Comparison of ENCODE assay signal across 8 cellular contexts in the genomic region with DNA sequence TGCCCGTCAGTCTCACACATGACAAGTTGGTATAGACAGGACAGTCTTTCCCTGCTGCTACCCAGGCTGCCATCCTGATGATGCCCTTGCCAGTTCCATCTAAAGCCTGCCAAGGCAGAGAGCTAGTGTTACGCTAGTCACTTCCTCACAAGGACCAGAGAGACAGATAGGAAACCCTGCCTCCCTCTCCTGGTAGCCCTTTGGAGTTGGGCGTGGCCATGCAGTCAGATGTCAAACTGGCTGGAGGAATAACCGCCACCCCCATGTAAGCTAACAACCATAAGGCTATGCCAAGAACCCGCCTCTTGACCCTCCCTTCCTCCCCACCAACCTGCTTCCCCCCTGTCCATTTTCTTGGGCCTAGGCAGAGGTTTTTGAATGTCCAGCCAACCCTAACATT. TPM values are rescaled to one million over a fixed set of nuclear protein-coding genes. Genes with fewer than 3 reads are reported as not detected.
A peak's percentile ranks its signal among the peaks of the same experiment; 100 is the strongest.
DNase-seq lines count a peak whose midpoint lies in the region; ATAC-seq, FAIRE-seq and TF ChIP-seq lines count a peak whose summit lies in the region.

No MANE protein-coding gene starts in this region.

- intact Hi-C loops in testis (cut with DNase I; ENCODE audit: low total_unique reads), result no loop called here

- H3K36me3 Mint-ChIP-seq in astrocyte (ENCODE audit: low read depth, unreplicated experiment), result peaks cover 13% of the 10 kb centered on the region
- peaks cover 7% of the 10 kb centered on the region for H3K36me3 Mint-ChIP-seq in memory B cell

- POLR2A ChIA-PET in HEK293 (lab: Yijun Ruan, JAX), result interaction anchor here (1.1 to 1.9 kb wide), 4 partner anchors 9 to 124 kb away, joined by 3 to 12 read pairs (median 4); a partner anchor contains a TSS

- H3K4me2 ChIP-seq in astrocyte (ENCODE audit: low read length), result peak overlapping the region; percentile 98

- FAIRE-seq in astrocyte (lab: Jason Lieb, UNC) (no peak), H54 (lab: Jason Lieb, UNC) (no peak)

- WGBS in testis, 2 donors, result 54 to 67% methylated on average over 4 to 5 of the region's 5 CpGs

- ATAC-seq in memory B cell (ENCODE audit: low read depth), result no peak

- no peaks in the 10 kb centered on the region for H3K9me3 ChIP-seq in HEK293 (ENCODE audit: control insufficient read depth, insufficient read depth, low read depth, low read length)
- H3K9me3 ChIP-seq in astrocyte (ENCODE audit: insufficient read depth, low read depth, low read length), result no peaks in the 10 kb centered on the region
- no peaks in the 10 kb centered on the region for H3K9me3 ChIP-seq in testis

- H3K9ac ChIP-seq in astrocyte (ENCODE audit: low read length), result peak overlapping the region; percentile 94

- CTCF ChIA-PET in HEK293 (lab: Yijun Ruan, JAX), result interaction anchor here (0.8 kb wide), 1 partner anchor 146 kb away, joined by 3 read pairs; no protein-coding TSS in a partner anchor

- H3K27ac ChIP-seq in HEK293 (ENCODE audit: extremely low read depth, low read depth, low read length) (no peak overlapping the region), astrocyte (ENCODE audit: low read depth, low read length) (no peak overlapping the region), testis (no peak overlapping the region)

- H3K36me3 ChIP-seq in HEK293 (ENCODE audit: control insufficient read depth in 2 of 2, insufficient read depth in 1 of 2, low read length in 2 of 2), result peaks cover 0 to 61% of the 10 kb centered on the region in 2 experiments; a peak in 1 of 3 replicates
- peaks cover 8% of the 10 kb centered on the region for H3K36me3 ChIP-seq in astrocyte (ENCODE audit: insufficient read depth, low read length)
- no peaks in the 10 kb centered on the region for H3K36me3 ChIP-seq in testis (ENCODE audit: low read depth, missing control alignments)

- H3K4me3 ChIP-seq in HEK293 (ENCODE audit: low read depth, low read length) (peak overlapping the region; percentile 82), astrocyte (ENCODE audit: insufficient read depth, low read depth, low read length) (peak overlapping the region; percentile 73), testis (no peak overlapping the region)

- H3K27ac Mint-ChIP-seq in astrocyte (ENCODE audit: unreplicated experiment) (no peak overlapping the region), memory B cell (no peak overlapping the region)

- H4K20me1 ChIP-seq in astrocyte (ENCODE audit: insufficient read depth, low read length), result peaks cover 68% of the 10 kb centered on the region

- no peak overlapping the region for H2AFZ ChIP-seq in astrocyte (ENCODE audit: low read depth, low read length)

- TF ChIP-seq CTCF in HEK293 (tag by site-specific recombination; IDR thresholded peaks at IDR 0.05) (no peak), astrocyte (IDR thresholded peaks at IDR 0.05; ENCODE audit: insufficient read depth, low read depth, low read length) (no peak), testis (IDR thresholded peaks at IDR 0.05) (no peak)

- H3K4me1 Mint-ChIP-seq in astrocyte (ENCODE audit: low read depth, unreplicated experiment) (peaks cover 23% of the 10 kb centered on the region), memory B cell (peaks cover 26% of the 10 kb centered on the region)

- peaks cover 71% of the 10 kb centered on the region for H3K79me2 ChIP-seq in astrocyte (ENCODE audit: insufficient read depth, low read length)

- no peak for TF ChIP-seq POLR2A in testis (IDR thresholded peaks at IDR 0.05)
- TF ChIP-seq POLR2A in H54 (IDR thresholded peaks at IDR 0.05; ENCODE audit: low read depth, low read length), result no peak

- H3K4me1 ChIP-seq in HEK293 (ENCODE audit: control insufficient read depth, insufficient read depth, low read length) (no peaks in the 10 kb centered on the region), astrocyte (ENCODE audit: insufficient read depth, low read length) (peaks cover 38% of the 10 kb centered on the region), testis (peaks cover 39% of the 10 kb centered on the region)

- H3K27me3 Mint-ChIP-seq in astrocyte (ENCODE audit: low read depth, unreplicated experiment), result no peaks in the 10 kb centered on the region
- H3K27me3 Mint-ChIP-seq in memory B cell, result no peaks in the 10 kb centered on the region

- no peaks in the 10 kb centered on the region for H3K9me3 Mint-ChIP-seq in astrocyte (ENCODE audit: unreplicated experiment)
- no peaks in the 10 kb centered on the region for H3K9me3 Mint-ChIP-seq in memory B cell

- peak; percentile 36 for DNase-seq in A172 (ENCODE audit: low spot score)
- DNase-seq in astrocyte (ENCODE audit: low read depth), result no peak
- no peak for DNase-seq in memory B cell (ENCODE audit: low spot score in 2 of 2)
- DNase-seq in testis, result no peak
- no peak for DNase-seq in H54 (ENCODE audit: insufficient read length, low spot score)
- DNase-seq in H4 (ENCODE audit: low spot score), result no peak
- DNase-seq in stimulated activated CD4-positive, alpha-beta T cell treated with anti-CD3 and anti-CD28 coated beads, Interleukin-4, amount 100 ng/mL, for 24 hours, result no peak

- H3K27me3 ChIP-seq in astrocyte (ENCODE audit: insufficient read depth, low read length) (no peaks in the 10 kb centered on the region), testis (no peaks in the 10 kb centered on the region)

- peak overlapping the region; percentile 90 for H3K4me3 Mint-ChIP-seq in astrocyte (ENCODE audit: unreplicated experiment)
- peak overlapping the region; percentile 90 for H3K4me3 Mint-ChIP-seq in memory B cell

TF ChIP-seq in HEK293, 187 proteins besides CTCF, POLR2A, EP300 and RAD21 (continues in another document):
- TF ChIP-seq, protein P1, sequence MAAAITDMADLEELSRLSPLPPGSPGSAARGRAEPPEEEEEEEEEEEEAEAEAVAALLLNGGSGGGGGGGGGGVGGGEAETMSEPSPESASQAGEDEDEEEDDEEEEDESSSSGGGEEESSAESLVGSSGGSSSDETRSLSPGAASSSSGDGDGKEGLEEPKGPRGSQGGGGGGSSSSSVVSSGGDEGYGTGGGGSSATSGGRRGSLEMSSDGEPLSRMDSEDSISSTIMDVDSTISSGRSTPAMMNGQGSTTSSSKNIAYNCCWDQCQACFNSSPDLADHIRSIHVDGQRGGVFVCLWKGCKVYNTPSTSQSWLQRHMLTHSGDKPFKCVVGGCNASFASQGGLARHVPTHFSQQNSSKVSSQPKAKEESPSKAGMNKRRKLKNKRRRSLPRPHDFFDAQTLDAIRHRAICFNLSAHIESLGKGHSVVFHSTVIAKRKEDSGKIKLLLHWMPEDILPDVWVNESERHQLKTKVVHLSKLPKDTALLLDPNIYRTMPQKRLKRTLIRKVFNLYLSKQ (tag by site-specific recombination; IDR thresholded peaks at IDR 0.05; ENCODE audit: borderline replicate concordance), result no peak
- TF ChIP-seq ZNF174 (tag by site-specific recombination; IDR thresholded peaks at IDR 0.05), result no peak
- TF ChIP-seq KLF9 (tag by site-specific recombination; IDR thresholded peaks at IDR 0.05; ENCODE audit: low read depth), result peak; percentile 43; the same call in 1 of the 2 replicates
- no peak for TF ChIP-seq PRDM1 (tag by site-specific recombination; IDR thresholded peaks at IDR 0.05)
- no peak for TF ChIP-seq ZNF16 (tag by site-specific recombination; IDR thresholded peaks at IDR 0.05; ENCODE audit: low read depth)
- TF ChIP-seq, protein P2, sequence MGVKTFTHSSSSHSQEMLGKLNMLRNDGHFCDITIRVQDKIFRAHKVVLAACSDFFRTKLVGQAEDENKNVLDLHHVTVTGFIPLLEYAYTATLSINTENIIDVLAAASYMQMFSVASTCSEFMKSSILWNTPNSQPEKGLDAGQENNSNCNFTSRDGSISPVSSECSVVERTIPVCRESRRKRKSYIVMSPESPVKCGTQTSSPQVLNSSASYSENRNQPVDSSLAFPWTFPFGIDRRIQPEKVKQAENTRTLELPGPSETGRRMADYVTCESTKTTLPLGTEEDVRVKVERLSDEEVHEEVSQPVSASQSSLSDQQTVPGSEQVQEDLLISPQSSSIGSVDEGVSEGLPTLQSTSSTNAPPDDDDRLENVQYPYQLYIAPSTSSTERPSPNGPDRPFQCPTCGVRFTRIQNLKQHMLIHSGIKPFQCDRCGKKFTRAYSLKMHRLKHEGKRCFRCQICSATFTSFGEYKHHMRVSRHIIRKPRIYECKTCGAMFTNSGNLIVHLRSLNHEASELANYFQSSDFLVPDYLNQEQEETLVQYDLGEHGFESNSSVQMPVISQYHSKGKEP (tag by site-specific recombination; IDR thresholded peaks at IDR 0.05), result no peak

RNA-seq across cellular contexts. Expression of a gene that starts 2.8 kb away (rescaled TPM):
- total RNA-seq in A172 (2014; rRNA removed; shearing (Covaris generic)), result 57.3 and 58.9 TPM in 2 replicates
- 48.7 and 49.8 TPM in 2 replicates for total RNA-seq in astrocyte
- 10 to 100 TPM; 63.2 to 72.4 TPM for total RNA-seq in testis
- polyA plus RNA-seq in testis (ENCODE audit: insufficient read depth, low read depth, low replicate concordance), result 37.6 TPM
- 21.3 and 22.1 TPM in 2 replicates for total RNA-seq in H4 (2014; rRNA removed; shearing (Covaris generic))

RNA-seq across cellular contexts. Expression of a gene that starts 5.9 kb away (rescaled TPM):
- 46.9 and 53.7 TPM in 2 replicates for total RNA-seq in A172 (2014; rRNA removed; shearing (Covaris generic))
- total RNA-seq in astrocyte (18.9 and 19.4 TPM in 2 replicates), testis (10 to 100 TPM; 18.9 to 21.1 TPM)
- polyA plus RNA-seq in testis (ENCODE audit: insufficient read depth, low read depth, low replicate concordance), result 16.0 TPM
- 24.2 and 47.5 TPM in 2 replicates for total RNA-seq in H4 (2014; rRNA removed; shearing (Covaris generic))

RNA-seq across cellular contexts. Expression of a gene that starts 6.0 kb away (rescaled TPM):
- total RNA-seq in A172 (2014; rRNA removed; shearing (Covaris generic)), result 23.1 and 24.8 TPM in 2 replicates
- total RNA-seq in astrocyte, result 15.7 and 20.3 TPM in 2 replicates
- total RNA-seq in testis, result 10 to 100 TPM; 26.9 to 29.2 TPM
- polyA plus RNA-seq in testis (ENCODE audit: insufficient read depth, low read depth, low replicate concordance), result 28.0 TPM
- 18.2 and 27.8 TPM in 2 replicates for total RNA-seq in H4 (2014; rRNA removed; shearing (Covaris generic))

RNA-seq across cellular contexts. Expression of a gene that starts 11.0 kb away (rescaled TPM):
- 0.09 and 0.62 TPM in 2 replicates for total RNA-seq in A172 (2014; rRNA removed; shearing (Covaris generic))
- total RNA-seq in astrocyte (0.39 and 0.55 TPM in 2 replicates), testis (100 to 1,000 TPM; 241 to 335 TPM)
- polyA plus RNA-seq in testis (ENCODE audit: insufficient read depth, low read depth, low replicate concordance), result 763 TPM
- 0.08 TPM in 1 of 2 replicates, not detected in the other for total RNA-seq in H4 (2014; rRNA removed; shearing (Covaris generic))

RNA-seq across cellular contexts. Expression of a gene that starts 15.9 kb away (rescaled TPM):
- 12.9 and 16.9 TPM in 2 replicates for total RNA-seq in A172 (2014; rRNA removed; shearing (Covaris generic))
- total RNA-seq in astrocyte (19.5 and 26.5 TPM in 2 replicates), testis (10 to 100 TPM; 50.0 to 52.2 TPM)
- polyA plus RNA-seq in testis (ENCODE audit: insufficient read depth, low read depth, low replicate concordance), result 60.1 TPM
- 4.2 and 7.7 TPM in 2 replicates for total RNA-seq in H4 (2014; rRNA removed; shearing (Covaris generic))

Comparison
In these comparisons a context has a peak if more than half of its experiments do, and no peak if none do; other contexts are left out.
1. H3K4me3 ChIP-seq: peak in HEK293 (single experiment) and astrocyte (single experiment); none in testis (0 of 2).